24 cellular contexts compared by ENCODE assay signal in the genomic region with DNA sequence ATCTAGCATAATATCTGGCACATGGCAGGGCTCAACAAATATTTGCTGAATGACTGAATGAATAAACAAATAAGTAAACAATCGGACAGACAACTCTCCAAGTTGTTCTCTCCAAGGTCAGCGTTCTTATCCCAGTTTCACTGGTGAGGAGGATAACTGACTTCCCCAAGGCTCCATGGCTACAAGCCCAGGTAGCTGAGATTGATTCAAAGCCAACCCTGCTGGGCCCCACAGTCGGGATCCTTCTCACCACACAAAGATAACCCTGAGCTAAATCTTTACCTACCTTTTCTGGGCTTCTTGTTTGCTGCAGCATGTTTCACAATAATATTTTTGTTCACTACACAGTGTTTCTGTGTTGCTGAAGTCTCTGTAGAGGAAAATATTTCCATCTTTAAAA.
"Had no signal": no experiment of that assay in that cellular context is flagged by ENCODE, and none has a peak within 500 bp of the region (broad histone marks: within the 10 kb centered on the region; RNA-seq: fewer than 3 reads in every experiment).

No MANE protein-coding gene starts in this region.

- ATAC-seq: activated CD4-positive, alpha-beta T cell treated with anti-CD3 and anti-CD28 coated beads for 36 hours; activated T-cell treated with anti-CD3 and anti-CD28 coated beads, Interleukin-2, amount 50 U/mL, for 72 hours; effector memory CD8-positive, alpha-beta T cell; gastrocnemius medialis; mucosa of descending colon; stimulated activated memory B cell treated with anti-CD40 and anti-IgM and Interleukin-4, amounts not matched to agents 10 μg/mL and 1 μg/mL and 100 μg/mL, for 72 hours had no signal

- H3K27ac Mint-ChIP-seq: activated B cell treated with CpG ODN at 0.5 μM for 24 hours; activated CD4-positive, alpha-beta memory T cell treated with anti-CD3 and anti-CD28 coated beads for 36 hours; activated CD4-positive, alpha-beta T cell treated with anti-CD3 and anti-CD28 coated beads for 36 hours; activated naive CD4-positive, alpha-beta T cell treated with anti-CD3 and anti-CD28 coated beads for 36 hours; activated naive CD8-positive, alpha-beta T cell treated with anti-CD3 and anti-CD28 coated beads, Interleukin-2, amount 10 ng/mL, durations not matched to agents 7 days and 5 days; activated T-cell treated with anti-CD3 and anti-CD28 coated beads, Interleukin-2, amount 50 U/mL, for 72 hours; effector memory CD8-positive, alpha-beta T cell; memory B cell; stimulated activated memory B cell treated with anti-CD40 and anti-IgM and Interleukin-4, amounts not matched to agents 10 μg/mL and 1 μg/mL and 100 μg/mL, for 72 hours had no signal

- H3K4me1 Mint-ChIP-seq: activated B cell treated with CpG ODN at 0.5 μM for 24 hours; activated CD4-positive, alpha-beta T cell treated with anti-CD3 and anti-CD28 coated beads for 36 hours; activated naive CD8-positive, alpha-beta T cell treated with anti-CD3 and anti-CD28 coated beads, Interleukin-2, amount 10 ng/mL, durations not matched to agents 7 days and 5 days; memory B cell; stimulated activated memory B cell treated with anti-CD40 and anti-IgM and Interleukin-4, amounts not matched to agents 10 μg/mL and 1 μg/mL and 100 μg/mL, for 72 hours had no signal

- H3K4me1 ChIP-seq: sigmoid colon, transverse colon, uterus had no signal

- DNase-seq: activated B cell treated with CpG ODN at 0.5 μM for 24 hours; activated CD4-positive, alpha-beta memory T cell treated with anti-CD3 and anti-CD28 coated beads for 36 hours; activated CD4-positive, alpha-beta T cell treated with anti-CD3 and anti-CD28 coated beads for 36 hours; activated effector memory CD4-positive, alpha-beta T cell treated with Interleukin-2 at 50 U/mL for 16 hours; activated naive CD4-positive, alpha-beta T cell treated with anti-CD3 and anti-CD28 coated beads for 36 hours; activated naive CD8-positive, alpha-beta T cell treated with anti-CD3 and anti-CD28 coated beads, Interleukin-2, amount 10 ng/mL, durations not matched to agents 7 days and 5 days; activated T-cell treated with anti-CD3 and anti-CD28 coated beads, Interleukin-2, amount 50 U/mL, for 72 hours; amygdala; effector memory CD8-positive, alpha-beta T cell; gastrocnemius medialis; hypothalamus; mucosa of descending colon; sigmoid colon; stimulated activated CD4-positive, alpha-beta T cell treated with anti-CD3 and anti-CD28 coated beads, Interleukin-15, amount 100 ng/mL, for 24 hours; T1000; transverse colon; uterus had no signal

- H3K27me3 Mint-ChIP-seq: activated B cell treated with CpG ODN at 0.5 μM for 24 hours; activated CD4-positive, alpha-beta memory T cell treated with anti-CD3 and anti-CD28 coated beads for 36 hours; activated CD4-positive, alpha-beta T cell treated with anti-CD3 and anti-CD28 coated beads for 36 hours; activated naive CD8-positive, alpha-beta T cell treated with anti-CD3 and anti-CD28 coated beads, Interleukin-2, amount 10 ng/mL, durations not matched to agents 7 days and 5 days; effector memory CD8-positive, alpha-beta T cell; memory B cell; stimulated activated memory B cell treated with anti-CD40 and anti-IgM and Interleukin-4, amounts not matched to agents 10 μg/mL and 1 μg/mL and 100 μg/mL, for 72 hours had no signal

- H3K4me3 ChIP-seq: cardiac muscle cell, dorsolateral prefrontal cortex, esophagus muscularis mucosa, gastrocnemius medialis, mucosa of descending colon, sigmoid colon, smooth muscle cell, transverse colon, uterus had no signal

- H3K36me3 ChIP-seq: uterus had no signal

- H3K27ac ChIP-seq: cardiac muscle cell, dorsolateral prefrontal cortex, esophagus muscularis mucosa, gastrocnemius medialis, sigmoid colon, transverse colon, uterus had no signal

- H3K9me3 ChIP-seq: esophagus muscularis mucosa, gastrocnemius medialis, mucosa of descending colon, sigmoid colon, transverse colon, uterus had no signal

- H3K4me3 Mint-ChIP-seq: activated B cell treated with CpG ODN at 0.5 μM for 24 hours; activated CD4-positive, alpha-beta memory T cell treated with anti-CD3 and anti-CD28 coated beads for 36 hours; activated CD4-positive, alpha-beta T cell treated with anti-CD3 and anti-CD28 coated beads for 36 hours; activated naive CD4-positive, alpha-beta T cell treated with anti-CD3 and anti-CD28 coated beads for 36 hours; activated naive CD8-positive, alpha-beta T cell treated with anti-CD3 and anti-CD28 coated beads, Interleukin-2, amount 10 ng/mL, durations not matched to agents 7 days and 5 days; activated T-cell treated with anti-CD3 and anti-CD28 coated beads, Interleukin-2, amount 50 U/mL, for 72 hours; effector memory CD8-positive, alpha-beta T cell; memory B cell; neural crest cell; stimulated activated memory B cell treated with anti-CD40 and anti-IgM and Interleukin-4, amounts not matched to agents 10 μg/mL and 1 μg/mL and 100 μg/mL, for 72 hours had no signal

- H3K9me3 Mint-ChIP-seq: activated B cell treated with CpG ODN at 0.5 μM for 24 hours; activated CD4-positive, alpha-beta memory T cell treated with anti-CD3 and anti-CD28 coated beads for 36 hours; activated naive CD8-positive, alpha-beta T cell treated with anti-CD3 and anti-CD28 coated beads, Interleukin-2, amount 10 ng/mL, durations not matched to agents 7 days and 5 days; effector memory CD8-positive, alpha-beta T cell; memory B cell; neural crest cell; stimulated activated memory B cell treated with anti-CD40 and anti-IgM and Interleukin-4, amounts not matched to agents 10 μg/mL and 1 μg/mL and 100 μg/mL, for 72 hours had no signal

- H3K27me3 ChIP-seq: cardiac muscle cell, dorsolateral prefrontal cortex, esophagus muscularis mucosa, gastrocnemius medialis, sigmoid colon, transverse colon, uterus had no signal
